In genomic region chr11:27718346-27718852, GRCh38 we compare ENCODE assay signal across 8 cellular contexts. TPM values are rescaled to one million over a fixed set of nuclear protein-coding genes. Genes with fewer than 3 reads are reported as not detected.
DNase-seq lines count a peak whose midpoint lies in the region; ATAC-seq and TF ChIP-seq lines count a peak whose summit lies in the region.

No MANE protein-coding gene starts in this region.

- DNase-seq in AG09309 (ENCODE audit: low read depth) = peak; percentile 94
- DNase-seq in MG63 = peak; percentile 79
- DNase-seq in WERI-Rb-1 = peak; percentile 91
- DNase-seq in left ventricle myocardium superior = no peak
- DNase-seq in globus pallidus (ENCODE audit: low spot score) = no peak

- H3K27ac ChIP-seq in WERI-Rb-1 (peak overlapping the region; percentile 96), skeletal muscle tissue (ENCODE audit: low read depth, low read length) (no peak overlapping the region)

- H3K27me3 ChIP-seq in MG63 = peaks cover 13% of the 10 kb centered on the region
- H3K27me3 ChIP-seq in WERI-Rb-1 (ENCODE audit: insufficient read depth, low read depth, severe bottlenecking) = peaks cover 35% of the 10 kb centered on the region
- peaks cover 45 to 58% (median 52%) of the 10 kb centered on the region in 3 donors for H3K27me3 ChIP-seq in skeletal muscle tissue (ENCODE audit: control insufficient read depth in 3 of 3, insufficient read depth in 3 of 3, low read length in 3 of 3)

- TF ChIP-seq CTCF in AG09309 (IDR thresholded peaks at IDR 0.05; ENCODE audit: control insufficient read depth, insufficient read depth, low read depth, low read length, missing control alignments) (no peak), WERI-Rb-1 (IDR thresholded peaks at IDR 0.05; ENCODE audit: low read depth, low read length) (no peak)

- no peak overlapping the region for H3K9ac ChIP-seq in skeletal muscle tissue (ENCODE audit: low read depth in 1 of 3, low read length in 3 of 3)

- H3K9me3 ChIP-seq in MG63 (no peaks in the 10 kb centered on the region), WERI-Rb-1 (ENCODE audit: severe bottlenecking) (no peaks in the 10 kb centered on the region), skeletal muscle tissue (ENCODE audit: control insufficient read depth in 3 of 3, low read length in 3 of 3) (no peaks in the 10 kb centered on the region)

- intact Hi-C loops in left ventricle myocardium superior (cut with micrococcal nuclease) = no loop called here

- peak overlapping the region; percentile 83 for H3K4me3 ChIP-seq in AG09309 (ENCODE audit: control insufficient read depth, low read depth, low read length)
- peak overlapping the region; percentile 54 for H3K4me3 ChIP-seq in MG63
- H3K4me3 ChIP-seq in WERI-Rb-1 (ENCODE audit: low read depth, low read length) = peak overlapping the region; percentile 50
- peak overlapping the region; percentile 49 to 65 (median 54) for H3K4me3 ChIP-seq in skeletal muscle tissue (ENCODE audit: low read length in 3 of 3)

- H3K36me3 ChIP-seq in MG63 = no peaks in the 10 kb centered on the region
- no peaks in the 10 kb centered on the region for H3K36me3 ChIP-seq in WERI-Rb-1
- H3K36me3 ChIP-seq in skeletal muscle tissue (ENCODE audit: control insufficient read depth in 3 of 3, insufficient read depth in 3 of 3, low read length in 3 of 3) = no peaks in the 10 kb centered on the region

- ATAC-seq in left ventricle myocardium superior = peak; percentile 64
- no peak for ATAC-seq in HG02571 (IDR thresholded peaks at IDR 0.05; ENCODE audit: unreplicated experiment)
- no peak for ATAC-seq in HG02678 (IDR thresholded peaks at IDR 0.05; ENCODE audit: unreplicated experiment)

- peaks cover 10 to 16% (median 15%) of the 10 kb centered on the region in 3 donors for H3K4me1 ChIP-seq in skeletal muscle tissue (ENCODE audit: control insufficient read depth in 3 of 3, insufficient read depth in 3 of 3, low read length in 3 of 3)

RNA-seq across cellular contexts. Expression of gene BDNF, which starts 18.1 kb away (rescaled TPM):
- total RNA-seq in MG63 (2014; rRNA removed; shearing (Covaris generic); ENCODE audit: low replicate concordance) = 20.6 and 21.2 TPM in 2 replicates
- total RNA-seq in left ventricle myocardium superior (2.4 TPM), skeletal muscle tissue (1.0 TPM)

Comparison
In these comparisons a context has a peak if more than half of its experiments do, and no peak if none do; other contexts are left out.
1. DNase-seq: peak in AG09309 (single experiment), MG63 (single experiment) and WERI-Rb-1 (single experiment); none in left ventricle myocardium superior (single experiment) and globus pallidus (single experiment).
2. Peak in every context shown above with its lines, with median percentiles within 50 percentile points of each other: H3K4me3 ChIP-seq.